In genomic region chr12:54272214-54272613, GRCh38 we compare ENCODE assay signal across 1 cellular context.
TF ChIP-seq lines count a peak whose summit lies in the region.

No MANE protein-coding gene starts in this region.

TF ChIP-seq in SK-N-SH treated with all-trans-retinoic acid at 6 μM for 48 hours, 23 proteins besides CTCF, POLR2A, EP300 and RAD21 (continued from another document):
- TF ChIP-seq ZNF8 (CRISPR knock-in tag; IDR thresholded peaks at IDR 0.05) (no peak), POU6F1 (CRISPR knock-in tag; IDR thresholded peaks at IDR 0.05; ENCODE audit: borderline replicate concordance, low read depth) (no peak), PPARA (CRISPR knock-in tag; IDR thresholded peaks at IDR 0.05; ENCODE audit: borderline replicate concordance) (no peak), RARB (CRISPR knock-in tag; IDR thresholded peaks at IDR 0.05) (no peak), ZFP30 (CRISPR knock-in tag; IDR thresholded peaks at IDR 0.05) (no peak), BACH2 (CRISPR knock-in tag; IDR thresholded peaks at IDR 0.05; ENCODE audit: borderline replicate concordance) (no peak), GLIS3 (CRISPR knock-in tag; IDR thresholded peaks at IDR 0.05) (no peak), CREB5 (CRISPR knock-in tag; IDR thresholded peaks at IDR 0.05; ENCODE audit: low read depth) (no peak), ZNF70 (CRISPR knock-in tag; IDR thresholded peaks at IDR 0.05) (no peak), TCF4 (CRISPR knock-in tag; IDR thresholded peaks at IDR 0.05; ENCODE audit: borderline replicate concordance) (no peak), CSDC2 (CRISPR knock-in tag; IDR thresholded peaks at IDR 0.05) (no peak), ARNTL (CRISPR knock-in tag; IDR thresholded peaks at IDR 0.05; ENCODE audit: borderline replicate concordance, low read depth) (no peak), OSR1 (CRISPR knock-in tag; IDR thresholded peaks at IDR 0.05) (no peak), ZFP3 (CRISPR knock-in tag; IDR thresholded peaks at IDR 0.05) (no peak), SNAI2 (CRISPR knock-in tag; IDR thresholded peaks at IDR 0.05) (no peak), TSHZ2 (CRISPR knock-in tag; IDR thresholded peaks at IDR 0.05) (no peak), TOX (CRISPR knock-in tag; IDR thresholded peaks at IDR 0.05; ENCODE audit: borderline replicate concordance) (no peak)
